In the genomic region with DNA sequence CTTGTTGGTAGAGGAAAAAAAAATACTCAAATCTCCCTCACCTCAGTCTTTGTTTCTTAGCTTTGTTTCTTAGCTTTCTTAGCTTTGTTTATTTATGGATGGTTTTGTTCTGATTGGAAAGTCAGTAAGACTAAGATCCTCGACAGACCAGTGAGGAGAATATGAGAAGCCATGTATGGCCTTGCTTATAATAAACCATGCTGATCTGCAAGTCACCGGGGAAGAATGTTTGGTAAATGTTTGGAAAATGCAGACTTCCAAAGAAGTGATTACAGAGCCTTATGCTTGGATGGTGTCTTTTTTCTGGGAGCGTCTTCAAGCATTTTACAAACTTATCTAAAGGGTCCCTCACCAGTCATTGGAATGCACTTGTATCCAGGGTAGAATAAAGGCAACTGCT, we compare ENCODE assay signal across 1 cellular context.
TF ChIP-seq lines count a peak whose summit lies in the region.

No MANE protein-coding gene starts in this region.

TF ChIP-seq in IMR-90, 13 proteins besides CTCF, POLR2A, EP300 and RAD21:
- no peak for TF ChIP-seq MAFK (IDR thresholded peaks at IDR 0.05; ENCODE audit: low read depth, low read length)
- no peak for TF ChIP-seq MXI1 (IDR thresholded peaks at IDR 0.05; ENCODE audit: borderline replicate concordance, low read depth, low read length)
- no peak for TF ChIP-seq BHLHE40 (IDR thresholded peaks at IDR 0.05; ENCODE audit: low read depth, low read length)
